21 cellular contexts compared by ENCODE assay signal in the genomic region with DNA sequence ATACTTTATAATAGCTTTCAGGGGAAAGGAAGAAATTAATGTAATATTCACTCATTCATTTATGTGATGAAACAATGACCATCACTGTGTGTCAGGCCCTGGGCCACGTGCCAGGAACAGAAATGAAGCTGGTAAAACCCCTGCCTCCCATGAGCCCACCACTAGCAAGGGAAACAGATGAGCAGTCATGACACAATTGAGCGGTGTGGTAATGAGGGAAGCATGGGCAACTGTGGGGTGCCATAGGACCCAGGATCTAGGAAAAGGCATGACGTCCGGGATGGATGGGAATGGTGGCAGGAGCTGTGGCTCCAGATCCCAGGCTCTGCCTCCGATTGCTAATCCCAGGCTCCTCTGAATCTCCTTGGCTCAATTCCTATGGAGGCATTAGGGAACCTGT. TPM values are rescaled to one million over a fixed set of nuclear protein-coding genes. Genes with fewer than 3 reads are reported as not detected.
DNase-seq lines count a peak whose midpoint lies in the region; ATAC-seq and TF ChIP-seq lines count a peak whose summit lies in the region.
"Had no signal": no experiment of that assay in that cellular context is flagged by ENCODE, and none has a peak within 500 bp of the region (broad histone marks: within the 10 kb centered on the region; RNA-seq: fewer than 3 reads in every experiment).

No MANE protein-coding gene starts in this region.

- no peak overlapping the region for H2BK120ac ChIP-seq in mesendoderm (ENCODE audit: low read depth, low read length)

- peaks cover 0 to 44% (median 29%) of the 10 kb centered on the region in 4 donors for H3K4me1 ChIP-seq in esophagus muscularis mucosa
- peaks cover 12% of the 10 kb centered on the region for H3K4me1 ChIP-seq in mesendoderm (ENCODE audit: control insufficient read depth, low read depth, low read length)
- H3K4me1 ChIP-seq: BLaER1, Caco-2, HAP-1 had no signal

- H2BK5ac ChIP-seq in mesendoderm (ENCODE audit: low read length): peak overlapping the region; percentile 6

- no peak for TF ChIP-seq CTCF in esophagus muscularis mucosa (IDR thresholded peaks at IDR 0.05)

- H3K27ac ChIP-seq in esophagus muscularis mucosa (replicated peaks in 1 of 4) (no peak overlapping the region), mesendoderm (ENCODE audit: low read depth, low read length) (no peak overlapping the region)
- H3K27ac ChIP-seq: BLaER1, C4-2B had no signal

- no peak for ATAC-seq in activated naive CD8-positive, alpha-beta T cell treated with anti-CD3 and anti-CD28 coated beads, Interleukin-2, amount 50 U/mL, for 24 hours
- ATAC-seq in HG03571 (IDR thresholded peaks at IDR 0.05; ENCODE audit: unreplicated experiment) (no peak), HG03354 (IDR thresholded peaks at IDR 0.05; ENCODE audit: poor library complexity, severe bottlenecking, unreplicated experiment) (no peak), HG03108 (IDR thresholded peaks at IDR 0.05; ENCODE audit: unreplicated experiment) (no peak)
- ATAC-seq: CD8-positive, alpha-beta T cell; GM23338 had no signal

- H3K27me3 Mint-ChIP-seq in activated naive CD8-positive, alpha-beta T cell treated with anti-CD3 and anti-CD28 coated beads for 36 hours: peaks cover 9% of the 10 kb centered on the region
- peaks cover 14% of the 10 kb centered on the region for H3K27me3 Mint-ChIP-seq in activated naive CD8-positive, alpha-beta T cell treated with anti-CD3 and anti-CD28 coated beads, Interleukin-2, amount 50 U/mL, for 24 hours

- H3K79me2 ChIP-seq in mesendoderm (ENCODE audit: control insufficient read depth, insufficient read depth, low read length): no peaks in the 10 kb centered on the region

- H3K4me3 ChIP-seq in esophagus muscularis mucosa (no peak overlapping the region), mesendoderm (ENCODE audit: low read length) (no peak overlapping the region)
- H3K4me3 ChIP-seq: BLaER1, GM23338, HAP-1 had no signal

- intact Hi-C loops in esophagus muscularis mucosa (cut with DNase I) (loop anchor here (10.0 kb wide), 1 partner anchor 471 kb away; no protein-coding TSS in a partner anchor), posterior cingulate gyrus (cut with DNase I) (no loop called here)

- DNase-seq in activated naive CD8-positive, alpha-beta T cell treated with anti-CD3 and anti-CD28 coated beads for 36 hours: peak; percentile 12
- peak; percentile 14 for DNase-seq in activated naive CD8-positive, alpha-beta T cell treated with anti-CD3 and anti-CD28 coated beads, Interleukin-2, amount 50 U/mL, for 24 hours
- DNase-seq in esophagus muscularis mucosa (ENCODE audit: extremely low spot score) (peak; percentile 34), mesendoderm (no peak), posterior cingulate gyrus (no peak)
- DNase-seq: Caco-2; CD4-positive, CD25-positive, alpha-beta regulatory T cell; CD8-positive, alpha-beta T cell; DMS153; DND-41; HFFc6 had no signal

- H3K4ac ChIP-seq in mesendoderm (ENCODE audit: low read depth, low read length): peak overlapping the region; percentile 49

- H4K5ac ChIP-seq in mesendoderm (ENCODE audit: low read length): no peak overlapping the region

- no peaks in the 10 kb centered on the region for H3K9me3 ChIP-seq in esophagus muscularis mucosa
- H3K9me3 ChIP-seq: BLaER1, Caco-2, HAP-1 had no signal

- no peak overlapping the region for H3K27ac Mint-ChIP-seq in activated naive CD8-positive, alpha-beta T cell treated with anti-CD3 and anti-CD28 coated beads for 36 hours
- no peak overlapping the region for H3K27ac Mint-ChIP-seq in activated naive CD8-positive, alpha-beta T cell treated with anti-CD3 and anti-CD28 coated beads, Interleukin-2, amount 50 U/mL, for 24 hours
- H3K27ac Mint-ChIP-seq: B cell; CD4-positive, CD25-positive, alpha-beta regulatory T cell; CD8-positive, alpha-beta T cell; GM23338; HFFc6 had no signal

- no peak overlapping the region for H3K18ac ChIP-seq in mesendoderm (ENCODE audit: low read length)

- H3K79me1 ChIP-seq in mesendoderm (ENCODE audit: low read length): no peaks in the 10 kb centered on the region

- TF ChIP-seq EP300 in esophagus muscularis mucosa (IDR thresholded peaks at IDR 0.05): no peak

- no peaks in the 10 kb centered on the region for H3K36me3 ChIP-seq in esophagus muscularis mucosa
- no peaks in the 10 kb centered on the region for H3K36me3 ChIP-seq in mesendoderm (ENCODE audit: control insufficient read depth, insufficient read depth, low read length)
- H3K36me3 ChIP-seq: BLaER1, HAP-1 had no signal

- no peak overlapping the region for H3K56ac ChIP-seq in mesendoderm (ENCODE audit: low read length)

- peak overlapping the region; percentile 79 for H2AK5ac ChIP-seq in mesendoderm (ENCODE audit: low read length)

- WGBS in esophagus muscularis mucosa: 79% methylated on average over 5 of the region's 5 CpGs
- no CpG with 5 or more reads among the region's 5 CpGs for WGBS in mesendoderm (ENCODE audit: extremely low coverage, insufficient coverage, low lambda C conversion rate)

- TF ChIP-seq POLR2A in esophagus muscularis mucosa (IDR thresholded peaks at IDR 0.05; ENCODE audit: low read depth): no peak

- no peaks in the 10 kb centered on the region for H3K27me3 ChIP-seq in esophagus muscularis mucosa
- H3K27me3 ChIP-seq in mesendoderm (ENCODE audit: insufficient read depth, low read length, poor library complexity): no peaks in the 10 kb centered on the region
- H3K27me3 ChIP-seq: BLaER1 had no signal

- H3K4me3 Mint-ChIP-seq in activated naive CD8-positive, alpha-beta T cell treated with anti-CD3 and anti-CD28 coated beads for 36 hours: no peak overlapping the region
- no peak overlapping the region for H3K4me3 Mint-ChIP-seq in activated naive CD8-positive, alpha-beta T cell treated with anti-CD3 and anti-CD28 coated beads, Interleukin-2, amount 50 U/mL, for 24 hours
- H3K4me3 Mint-ChIP-seq: B cell; CD4-positive, CD25-positive, alpha-beta regulatory T cell; CD8-positive, alpha-beta T cell; GM23338; HFFc6 had no signal

- H3K9me3 Mint-ChIP-seq in activated naive CD8-positive, alpha-beta T cell treated with anti-CD3 and anti-CD28 coated beads for 36 hours: no peaks in the 10 kb centered on the region
- no peaks in the 10 kb centered on the region for H3K9me3 Mint-ChIP-seq in activated naive CD8-positive, alpha-beta T cell treated with anti-CD3 and anti-CD28 coated beads, Interleukin-2, amount 50 U/mL, for 24 hours
- H3K9me3 Mint-ChIP-seq: CD4-positive, CD25-positive, alpha-beta regulatory T cell; CD8-positive, alpha-beta T cell; GM23338; HFFc6 had no signal

- no peak overlapping the region for H4K8ac ChIP-seq in mesendoderm (ENCODE audit: low read depth, low read length)

- no peaks in the 10 kb centered on the region for H3K36me3 Mint-ChIP-seq in activated naive CD8-positive, alpha-beta T cell treated with anti-CD3 and anti-CD28 coated beads for 36 hours
- no peaks in the 10 kb centered on the region for H3K36me3 Mint-ChIP-seq in activated naive CD8-positive, alpha-beta T cell treated with anti-CD3 and anti-CD28 coated beads, Interleukin-2, amount 50 U/mL, for 24 hours (ENCODE audit: low read depth)
- H3K36me3 Mint-ChIP-seq: CD4-positive, CD25-positive, alpha-beta regulatory T cell; CD8-positive, alpha-beta T cell had no signal

- no peak overlapping the region for H3K23ac ChIP-seq in mesendoderm (ENCODE audit: low read length)

- no peak overlapping the region for H2BK15ac ChIP-seq in mesendoderm (replicated peaks; ENCODE audit: low read depth)

- H3K4me1 Mint-ChIP-seq in activated naive CD8-positive, alpha-beta T cell treated with anti-CD3 and anti-CD28 coated beads for 36 hours: peaks cover 8% of the 10 kb centered on the region
- peaks cover 14% of the 10 kb centered on the region for H3K4me1 Mint-ChIP-seq in activated naive CD8-positive, alpha-beta T cell treated with anti-CD3 and anti-CD28 coated beads, Interleukin-2, amount 50 U/mL, for 24 hours
- H3K4me1 Mint-ChIP-seq: B cell had no signal

- no peak overlapping the region for H3K9ac ChIP-seq in mesendoderm (ENCODE audit: low read length)
- H3K9ac ChIP-seq: BLaER1 had no signal

- no peak overlapping the region for H3K4me2 ChIP-seq in mesendoderm (ENCODE audit: low read length)
- H3K4me2 ChIP-seq: BLaER1, GM23338 had no signal

RNA-seq across cellular contexts. Expression of gene SLC5A9, which starts 17.0 kb away (rescaled TPM):
- total RNA-seq in activated naive CD8-positive, alpha-beta T cell treated with anti-CD3 and anti-CD28 coated beads for 36 hours: not detected
- 1 to 10 TPM in 1 of 4 donors, under 1 TPM in 1, not detected in 2; 0.42 to 1.3 TPM for total RNA-seq in esophagus muscularis mucosa
- 1.2 TPM for polyA plus RNA-seq in mesendoderm (2013, experiment 1 of 2)
- 1.0 TPM for polyA plus RNA-seq in mesendoderm (2013, experiment 2 of 2)
- total RNA-seq: A172; A673; B cell; CD4-positive, CD25-positive, alpha-beta regulatory T cell; CD8-positive, alpha-beta T cell; HFFc6 had no signal
- polyA plus RNA-seq: CD4-positive, CD25-positive, alpha-beta regulatory T cell had no signal

Comparison
In these comparisons a context has a peak if more than half of its experiments do, and no peak if none do; other contexts are left out.
1. DNase-seq: peak in activated naive CD8-positive, alpha-beta T cell treated with anti-CD3 and anti-CD28 coated beads for 36 hours (single experiment), activated naive CD8-positive, alpha-beta T cell treated with anti-CD3 and anti-CD28 coated beads, Interleukin-2, amount 50 U/mL, for 24 hours (single experiment) and esophagus muscularis mucosa (single experiment); none in mesendoderm (single experiment) and posterior cingulate gyrus (0 of 10).